11 cellular contexts compared by ENCODE assay signal in genomic region chrX:48511561-48511960, GRCh38. TPM values are rescaled to one million over a fixed set of nuclear protein-coding genes. Genes with fewer than 3 reads are reported as not detected.
A peak's percentile ranks its signal among the peaks of the same experiment; 100 is the strongest.
DNase-seq lines count a peak whose midpoint lies in the region; TF ChIP-seq lines count a peak whose summit lies in the region.
"Had no signal": no experiment of that assay in that cellular context is flagged by ENCODE, and none has a peak within 500 bp of the region (broad histone marks: within the 10 kb centered on the region; RNA-seq: fewer than 3 reads in every experiment).

No MANE protein-coding gene starts in this region.

- no peaks in the 10 kb centered on the region for H3K79me2 ChIP-seq in Karpas-422 (ENCODE audit: low read length)

- TF ChIP-seq CTCF in cardiac fibroblast (IDR thresholded peaks at IDR 0.05; ENCODE audit: low read depth, low read length) (peak; percentile 43), osteocyte (IDR thresholded peaks at IDR 0.05) (peak; percentile 51)

- no peaks in the 10 kb centered on the region for H3K36me3 ChIP-seq in Karpas-422 (ENCODE audit: insufficient read depth, low read length)

- no peak overlapping the region for H2AFZ ChIP-seq in Karpas-422 (ENCODE audit: low read length)

- peaks cover 8% of the 10 kb centered on the region for H3K36me3 Mint-ChIP-seq in osteocyte (ENCODE audit: unreplicated experiment)

- peaks cover 6% of the 10 kb centered on the region; the same call in 1 of the 2 replicates for H4K20me1 ChIP-seq in Karpas-422 (ENCODE audit: insufficient read depth, low read depth, low read length)

- no peak overlapping the region for H3K4me2 ChIP-seq in Karpas-422 (ENCODE audit: low read depth, low read length, poor library complexity, severe bottlenecking)

- no peak overlapping the region for H3K4me3 Mint-ChIP-seq in osteocyte (ENCODE audit: unreplicated experiment)

- H3K4me3 ChIP-seq in cardiac fibroblast (replicated peaks in 1 of 2; ENCODE audit: low read depth in 2 of 2, low read length in 2 of 2), result no peak overlapping the region
- H3K4me3 ChIP-seq in Karpas-422 (ENCODE audit: low read length), result no peak overlapping the region

- H3K4me1 Mint-ChIP-seq in osteocyte (ENCODE audit: unreplicated experiment), result peaks cover 12% of the 10 kb centered on the region

- DNase-seq in NCI-H2227 (lab: John Stamatoyannopoulos, UW; ENCODE audit: unreplicated experiment), result peak; percentile 36
- DNase-seq in NCI-H2227 treated with DMSO at 0.1 percent for 48 hours (lab: John Stamatoyannopoulos, UW), result no peak
- DNase-seq in KBM-7, result peak; percentile 20
- peak; percentile 14 to 22 for DNase-seq in cardiac fibroblast (ENCODE audit: low read depth in 2 of 2)
- DNase-seq in osteocyte (ENCODE audit: extremely low spot score, unreplicated experiment), result no peak
- no peak for DNase-seq in Karpas-422
- no peak for DNase-seq in cortex of kidney (lab: John Stamatoyannopoulos, UW)
- DNase-seq in NCI-H146 treated with DMSO at 0.1 percent for 48 hours (lab: John Stamatoyannopoulos, UW; ENCODE audit: unreplicated experiment), result no peak
- DNase-seq: activated CD4-positive, alpha-beta T cell treated with anti-CD3 and anti-CD28 coated beads, Interleukin-2, amount 50 U/mL, for 48 hours; C1 segment of cervical spinal cord had no signal

- no peak overlapping the region for H3K27ac ChIP-seq in Karpas-422 (ENCODE audit: low read length)
- H3K27ac ChIP-seq: HL-60 had no signal

- in situ Hi-C loops in KBM-7 (cut with MboI; ENCODE audit: low pct_unique_long_range_greater_than_20kb, low sequenced_read_pairs), result no loop called here

- H3K27me3 ChIP-seq in Karpas-422 (ENCODE audit: low read length), result no peaks in the 10 kb centered on the region

- H3K9me3 Mint-ChIP-seq in osteocyte (ENCODE audit: unreplicated experiment), result no peaks in the 10 kb centered on the region

- no peak overlapping the region for H3K27ac Mint-ChIP-seq in osteocyte (ENCODE audit: unreplicated experiment)

- no peaks in the 10 kb centered on the region for H3K9me3 ChIP-seq in Karpas-422 (ENCODE audit: low read length)

- no peaks in the 10 kb centered on the region for H3K27me3 Mint-ChIP-seq in osteocyte (ENCODE audit: unreplicated experiment)

- H3K9me2 ChIP-seq in Karpas-422 (replicated peaks; ENCODE audit: insufficient read depth, low read length), result no peaks in the 10 kb centered on the region

- H3K9ac ChIP-seq in Karpas-422 (ENCODE audit: low read length), result no peak overlapping the region

- H3K4me1 ChIP-seq in Karpas-422 (ENCODE audit: low read length), result peaks cover 20% of the 10 kb centered on the region

RNA-seq across cellular contexts. Expression of gene PORCN, which starts 2.8 kb away (rescaled TPM):
- total RNA-seq in osteocyte, result 16.9 and 20.2 TPM in 2 replicates
- total RNA-seq in Karpas-422 (2014; rRNA removed; shearing (Covaris generic); ENCODE audit: low replicate concordance), result 0.29 TPM in 1 of 2 replicates, not detected in the other

RNA-seq across cellular contexts. Expression of gene EBP, which starts 10.0 kb away (rescaled TPM):
- 39.3 and 42.5 TPM in 2 replicates for total RNA-seq in osteocyte
- total RNA-seq in Karpas-422 (2014; rRNA removed; shearing (Covaris generic); ENCODE audit: low replicate concordance), result 50.2 and 90.6 TPM in 2 replicates

RNA-seq across cellular contexts. Expression of gene TBC1D25, which starts 28.0 kb away (rescaled TPM):
- total RNA-seq in osteocyte, result 16.4 and 19.9 TPM in 2 replicates
- total RNA-seq in Karpas-422 (2014; rRNA removed; shearing (Covaris generic); ENCODE audit: low replicate concordance), result 3.1 and 14.4 TPM in 2 replicates

RNA-seq across cellular contexts. Expression of gene FTSJ1, which starts 35.6 kb away (rescaled TPM):
- total RNA-seq in osteocyte, result 47.6 and 57.1 TPM in 2 replicates
- 22.9 and 36.3 TPM in 2 replicates for total RNA-seq in Karpas-422 (2014; rRNA removed; shearing (Covaris generic); ENCODE audit: low replicate concordance)

RNA-seq across cellular contexts. Expression of gene SLC38A5, which starts 41.5 kb away (rescaled TPM):
- not detected in 2 replicates for total RNA-seq in osteocyte
- total RNA-seq in Karpas-422 (2014; rRNA removed; shearing (Covaris generic); ENCODE audit: low replicate concordance), result not detected in 2 replicates

Comparison
In these comparisons a context has a peak if more than half of its experiments do, and no peak if none do; other contexts are left out.
1. DNase-seq: peak in NCI-H2227 (single experiment), KBM-7 (single experiment) and cardiac fibroblast (2 of 2); none in NCI-H2227 treated with DMSO at 0.1 percent for 48 hours (single experiment), osteocyte (single experiment), Karpas-422 (single experiment), cortex of kidney (single experiment) and NCI-H146 treated with DMSO at 0.1 percent for 48 hours (single experiment).
2. RNA of gene PORCN, which starts 2.8 kb away (total RNA-seq): 16.9 to 20.2 TPM in osteocyte; 0.29 TPM in Karpas-422; every median in the first group is over 10 times any median in the second.